8 cellular contexts compared by ENCODE assay signal in the genomic region with DNA sequence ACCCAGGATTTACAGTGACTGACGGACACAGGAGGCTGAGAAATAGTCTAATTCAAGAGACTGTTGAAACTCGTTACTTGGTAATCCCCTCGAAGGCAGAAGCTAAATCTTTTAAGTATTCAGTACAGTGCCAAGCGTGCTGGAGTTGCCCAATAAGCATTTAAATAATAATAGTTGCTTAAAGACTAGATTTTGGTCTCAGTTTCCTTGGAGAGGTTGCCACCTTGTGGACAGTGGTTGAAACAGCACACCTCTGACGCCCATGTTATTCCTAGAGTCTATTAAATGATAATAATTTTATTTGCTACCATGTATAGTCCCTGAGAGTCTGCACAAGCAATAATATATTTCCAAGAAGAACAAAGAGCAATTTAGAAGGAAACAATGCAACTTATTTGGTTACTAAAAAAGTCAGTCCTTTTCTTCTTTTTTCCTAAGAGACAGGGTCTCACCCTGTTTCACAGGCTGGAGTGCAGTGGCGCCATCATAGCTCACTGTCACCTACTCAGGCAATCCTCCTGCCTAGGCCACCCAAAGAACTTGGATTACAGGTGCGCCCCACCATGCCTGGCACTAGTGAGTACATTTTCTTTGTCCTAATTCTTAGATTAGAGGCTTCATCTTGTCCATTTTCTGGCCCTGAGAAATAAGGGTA.
DNase-seq lines count a peak whose midpoint lies in the region; ATAC-seq, FAIRE-seq and TF ChIP-seq lines count a peak whose summit lies in the region.

No MANE protein-coding gene starts in this region.

- TF ChIP-seq CTCF in natural killer cell (IDR thresholded peaks at IDR 0.05) = peak; percentile 84

- peaks cover 8% of the 10 kb centered on the region in 2 donors for H3K4me1 Mint-ChIP-seq in natural killer cell
- no peaks in the 10 kb centered on the region for H3K4me1 Mint-ChIP-seq in natural killer cell treated with Interleukin-12 subunit alpha and Interleukin-12 subunit beta and Interleukin-15 and Interleukin-18, amount 100 ng/mL, for 72 hours (ENCODE audit: low read depth in 2 of 2)
- H3K4me1 Mint-ChIP-seq in activated T-cell treated with anti-CD3 and anti-CD28 coated beads, Interleukin-2, amount 50 U/mL, for 4 hours (ENCODE audit: low read depth) = no peaks in the 10 kb centered on the region

- H3K36me3 Mint-ChIP-seq in natural killer cell = no peaks in the 10 kb centered on the region
- H3K36me3 Mint-ChIP-seq in natural killer cell treated with Interleukin-12 subunit alpha and Interleukin-12 subunit beta and Interleukin-15 and Interleukin-18, amount 100 ng/mL, for 72 hours = no peaks in the 10 kb centered on the region
- H3K36me3 Mint-ChIP-seq in activated T-cell treated with anti-CD3 and anti-CD28 coated beads, Interleukin-2, amount 50 U/mL, for 4 hours (ENCODE audit: insufficient read depth) = no peaks in the 10 kb centered on the region

- no peak overlapping the region for H3K4me3 Mint-ChIP-seq in natural killer cell
- no peak overlapping the region for H3K4me3 Mint-ChIP-seq in natural killer cell treated with Interleukin-12 subunit alpha and Interleukin-12 subunit beta and Interleukin-15 and Interleukin-18, amount 100 ng/mL, for 72 hours
- H3K4me3 Mint-ChIP-seq in activated T-cell treated with anti-CD3 and anti-CD28 coated beads, Interleukin-2, amount 50 U/mL, for 4 hours = no peak overlapping the region

- peaks cover 8 to 17% of the 10 kb centered on the region in 2 donors for H3K27me3 Mint-ChIP-seq in natural killer cell (ENCODE audit: low read depth in 2 of 2)
- H3K27me3 Mint-ChIP-seq in natural killer cell treated with Interleukin-12 subunit alpha and Interleukin-12 subunit beta and Interleukin-15 and Interleukin-18, amount 100 ng/mL, for 72 hours = peaks cover 13 to 43% of the 10 kb centered on the region in 2 donors
- peaks cover 29% of the 10 kb centered on the region for H3K27me3 Mint-ChIP-seq in activated T-cell treated with anti-CD3 and anti-CD28 coated beads, Interleukin-2, amount 50 U/mL, for 4 hours (ENCODE audit: low read depth)

- intact Hi-C loops in natural killer cell (cut with micrococcal nuclease) = loop anchor here (1.0 to 5.0 kb wide), 2 partner anchors 212 to 348 kb away; no protein-coding TSS in a partner anchor

- ATAC-seq in natural killer cell (peak; percentile 68 to 76 (median 69)), HG03460 (IDR thresholded peaks at IDR 0.05; ENCODE audit: unreplicated experiment) (peak; percentile 60), HG03097 (IDR thresholded peaks at IDR 0.05; ENCODE audit: low FRiP score, unreplicated experiment) (no peak)
- no peak for ATAC-seq in natural killer cell treated with Interleukin-12 subunit alpha and Interleukin-12 subunit beta and Interleukin-15 and Interleukin-18, amount 100 ng/mL, for 72 hours
- peak; percentile 32 to 53 for ATAC-seq in activated T-cell treated with anti-CD3 and anti-CD28 coated beads, Interleukin-2, amount 50 U/mL, for 4 hours

- DNase-seq in natural killer cell (no peak), NOMO-1 treated with DMSO at 0.1 percent for 48 hours (lab: John Stamatoyannopoulos, UW; ENCODE audit: unreplicated experiment) (peak; percentile 78), frontal cortex (ENCODE audit: low spot score in 2 of 2) (peak; percentile 6 to 49), pons (ENCODE audit: low spot score) (peak; percentile 71)
- DNase-seq in natural killer cell treated with Interleukin-12 subunit alpha and Interleukin-12 subunit beta and Interleukin-15 and Interleukin-18, amount 100 ng/mL, for 72 hours (ENCODE audit: low spot score) = no peak
- peak; percentile 16 for DNase-seq in activated T-cell treated with anti-CD3 and anti-CD28 coated beads, Interleukin-2, amount 50 U/mL, for 4 hours

- H3K27ac Mint-ChIP-seq in natural killer cell = no peak overlapping the region
- H3K27ac Mint-ChIP-seq in natural killer cell treated with Interleukin-12 subunit alpha and Interleukin-12 subunit beta and Interleukin-15 and Interleukin-18, amount 100 ng/mL, for 72 hours = no peak overlapping the region

- H3K9me3 Mint-ChIP-seq in natural killer cell = no peaks in the 10 kb centered on the region
- H3K9me3 Mint-ChIP-seq in natural killer cell treated with Interleukin-12 subunit alpha and Interleukin-12 subunit beta and Interleukin-15 and Interleukin-18, amount 100 ng/mL, for 72 hours = no peaks in the 10 kb centered on the region
- H3K9me3 Mint-ChIP-seq in activated T-cell treated with anti-CD3 and anti-CD28 coated beads, Interleukin-2, amount 50 U/mL, for 4 hours = no peaks in the 10 kb centered on the region

- FAIRE-seq in frontal cortex (lab: Jason Lieb, UNC) = no peak

Comparison
In these comparisons a context has a peak if more than half of its experiments do, and no peak if none do; other contexts are left out.
1. ATAC-seq: peak in natural killer cell (3 of 3), HG03460 (single experiment) and activated T-cell treated with anti-CD3 and anti-CD28 coated beads, Interleukin-2, amount 50 U/mL, for 4 hours (2 of 2); none in natural killer cell treated with Interleukin-12 subunit alpha and Interleukin-12 subunit beta and Interleukin-15 and Interleukin-18, amount 100 ng/mL, for 72 hours (0 of 2) and HG03097 (single experiment).
2. DNase-seq: peak in NOMO-1 treated with DMSO at 0.1 percent for 48 hours (single experiment), activated T-cell treated with anti-CD3 and anti-CD28 coated beads, Interleukin-2, amount 50 U/mL, for 4 hours (single experiment), frontal cortex (2 of 2) and pons (single experiment); none in natural killer cell (single experiment) and natural killer cell treated with Interleukin-12 subunit alpha and Interleukin-12 subunit beta and Interleukin-15 and Interleukin-18, amount 100 ng/mL, for 72 hours (single experiment).